ENCODE assay signal across 1 cellular context in the genomic region with DNA sequence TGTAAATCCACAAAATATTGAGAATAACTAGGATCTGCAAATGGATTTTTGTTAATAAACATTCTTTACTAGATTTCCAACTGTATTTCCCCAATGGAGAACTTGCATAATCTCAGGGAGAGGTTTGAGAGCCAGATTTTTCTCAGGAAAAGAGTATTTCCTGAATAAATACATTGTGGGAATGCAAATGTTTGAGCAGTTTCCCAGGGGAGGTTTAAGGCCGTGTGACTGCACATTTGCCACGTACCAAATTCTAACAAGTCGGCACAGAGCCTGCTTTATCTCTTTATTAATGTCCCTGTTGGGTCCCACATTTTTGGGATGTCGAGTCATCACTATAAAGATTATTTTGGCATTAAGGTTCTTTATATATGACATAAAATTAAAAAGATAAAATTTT.
TF ChIP-seq lines count a peak whose summit lies in the region.

No MANE protein-coding gene starts in this region.

TF ChIP-seq in IMR-90, 13 proteins besides CTCF, POLR2A, EP300 and RAD21:
- TF ChIP-seq CEBPB (IDR thresholded peaks at IDR 0.05; ENCODE audit: low read depth, low read length) (peak; percentile 23; the same call in 1 of the 2 replicates), MAFK (IDR thresholded peaks at IDR 0.05; ENCODE audit: low read depth, low read length) (no peak)
TF ChIP-seq in IMR-90: peak in this region for 1.
